ENCODE assay signal across 1 cellular context in the genomic region with DNA sequence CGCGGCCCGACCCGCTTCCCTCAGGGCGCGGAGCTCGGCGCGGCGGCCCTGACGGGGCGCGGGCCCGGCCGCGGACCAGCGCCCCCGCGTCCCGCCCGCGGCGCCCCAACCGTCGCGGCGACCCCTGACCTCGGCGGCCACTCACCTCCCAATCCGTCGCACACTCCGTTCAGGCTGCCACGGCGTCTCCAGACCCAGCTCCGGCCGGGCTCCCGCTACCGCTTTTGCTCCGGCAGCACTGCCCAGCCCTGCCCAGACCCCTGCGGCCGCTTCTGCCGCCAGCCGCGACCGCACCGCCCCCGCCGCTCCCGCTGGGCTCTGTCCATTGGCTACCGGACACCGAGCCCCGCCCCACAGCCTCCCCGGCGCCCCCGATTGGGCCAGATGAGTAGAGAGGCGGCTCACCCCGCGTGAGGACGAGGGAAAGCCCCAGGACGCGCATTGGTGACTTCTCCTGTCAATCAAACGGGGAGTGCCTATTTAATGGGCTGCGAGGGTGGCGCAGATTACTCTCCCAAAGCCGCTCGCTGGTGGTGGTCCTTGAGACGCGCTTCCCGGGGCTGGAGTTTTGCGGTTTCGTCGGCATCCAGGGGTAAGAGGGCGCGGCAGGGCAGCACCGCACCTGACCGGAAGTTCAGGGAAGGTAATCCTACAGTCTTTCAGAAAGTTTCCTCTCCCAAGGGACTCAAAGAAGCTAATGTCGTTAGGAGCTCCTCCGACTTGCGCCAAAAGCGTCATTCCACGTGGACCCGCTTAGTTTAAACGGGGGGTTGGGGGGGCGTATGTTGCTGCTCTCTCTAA.
TF ChIP-seq lines count a peak whose summit lies in the region.

A gene with protein sequence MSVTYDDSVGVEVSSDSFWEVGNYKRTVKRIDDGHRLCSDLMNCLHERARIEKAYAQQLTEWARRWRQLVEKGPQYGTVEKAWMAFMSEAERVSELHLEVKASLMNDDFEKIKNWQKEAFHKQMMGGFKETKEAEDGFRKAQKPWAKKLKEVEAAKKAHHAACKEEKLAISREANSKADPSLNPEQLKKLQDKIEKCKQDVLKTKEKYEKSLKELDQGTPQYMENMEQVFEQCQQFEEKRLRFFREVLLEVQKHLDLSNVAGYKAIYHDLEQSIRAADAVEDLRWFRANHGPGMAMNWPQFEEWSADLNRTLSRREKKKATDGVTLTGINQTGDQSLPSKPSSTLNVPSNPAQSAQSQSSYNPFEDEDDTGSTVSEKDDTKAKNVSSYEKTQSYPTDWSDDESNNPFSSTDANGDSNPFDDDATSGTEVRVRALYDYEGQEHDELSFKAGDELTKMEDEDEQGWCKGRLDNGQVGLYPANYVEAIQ (minus strand): TSS at position 274 of the 801 bp plus-strand sequence. CDS start 103,069 bp downstream, outside the sequence.

TF ChIP-seq in K562, 482 proteins besides CTCF, POLR2A, EP300 and RAD21 (continued from another document and continues in another):
- TF ChIP-seq, protein P1, sequence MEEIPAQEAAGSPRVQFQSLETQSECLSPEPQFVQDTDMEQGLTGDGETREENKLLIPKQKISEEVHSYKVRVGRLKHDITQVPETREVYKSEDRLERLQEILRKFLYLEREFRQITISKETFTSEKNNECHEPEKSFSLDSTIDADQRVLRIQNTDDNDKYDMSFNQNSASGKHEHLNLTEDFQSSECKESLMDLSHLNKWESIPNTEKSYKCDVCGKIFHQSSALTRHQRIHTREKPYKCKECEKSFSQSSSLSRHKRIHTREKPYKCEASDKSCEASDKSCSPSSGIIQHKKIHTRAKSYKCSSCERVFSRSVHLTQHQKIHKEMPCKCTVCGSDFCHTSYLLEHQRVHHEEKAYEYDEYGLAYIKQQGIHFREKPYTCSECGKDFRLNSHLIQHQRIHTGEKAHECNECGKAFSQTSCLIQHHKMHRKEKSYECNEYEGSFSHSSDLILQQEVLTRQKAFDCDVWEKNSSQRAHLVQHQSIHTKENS (CRISPR knock-in tag; IDR thresholded peaks at IDR 0.05), result no peak
- TF ChIP-seq ATF7 (IDR thresholded peaks at IDR 0.05), result peak; percentile 64
- no peak for TF ChIP-seq ZNF785 (CRISPR knock-in tag; IDR thresholded peaks at IDR 0.05)
- no peak for TF ChIP-seq NFIX (CRISPR knock-in tag; IDR thresholded peaks at IDR 0.05; ENCODE audit: low read depth)
- TF ChIP-seq ELF4 (CRISPR knock-in tag; IDR thresholded peaks at IDR 0.05), result no peak
- TF ChIP-seq NR1H2 (CRISPR knock-in tag; IDR thresholded peaks at IDR 0.05), result no peak
- peak; percentile 83 for TF ChIP-seq EGR1 (conservative IDR thresholded peaks at IDR 0.05)
- TF ChIP-seq SMARCB1 (IDR thresholded peaks at IDR 0.05; ENCODE audit: insufficient read length, low read depth), result no peak
- no peak for TF ChIP-seq ETV1 (tag; conservative IDR thresholded peaks at IDR 0.05; ENCODE audit: low read depth)
- no peak for TF ChIP-seq LARP7 (IDR thresholded peaks at IDR 0.05)
- peak; percentile 12 for TF ChIP-seq MEIS2 (IDR thresholded peaks at IDR 0.05; ENCODE audit: partially characterized antibody)
- no peak for TF ChIP-seq GATA2 (CRISPR knock-in tag; IDR thresholded peaks at IDR 0.05)
- no peak for TF ChIP-seq GATAD2A (IDR thresholded peaks at IDR 0.05)
- no peak for TF ChIP-seq RBBP5 (IDR thresholded peaks at IDR 0.05; ENCODE audit: borderline replicate concordance, insufficient read depth, low read length, poor library complexity, severe bottlenecking)
- TF ChIP-seq ZNF445 (CRISPR knock-in tag; IDR thresholded peaks at IDR 0.05; ENCODE audit: low read depth), result no peak
- TF ChIP-seq, protein P2, sequence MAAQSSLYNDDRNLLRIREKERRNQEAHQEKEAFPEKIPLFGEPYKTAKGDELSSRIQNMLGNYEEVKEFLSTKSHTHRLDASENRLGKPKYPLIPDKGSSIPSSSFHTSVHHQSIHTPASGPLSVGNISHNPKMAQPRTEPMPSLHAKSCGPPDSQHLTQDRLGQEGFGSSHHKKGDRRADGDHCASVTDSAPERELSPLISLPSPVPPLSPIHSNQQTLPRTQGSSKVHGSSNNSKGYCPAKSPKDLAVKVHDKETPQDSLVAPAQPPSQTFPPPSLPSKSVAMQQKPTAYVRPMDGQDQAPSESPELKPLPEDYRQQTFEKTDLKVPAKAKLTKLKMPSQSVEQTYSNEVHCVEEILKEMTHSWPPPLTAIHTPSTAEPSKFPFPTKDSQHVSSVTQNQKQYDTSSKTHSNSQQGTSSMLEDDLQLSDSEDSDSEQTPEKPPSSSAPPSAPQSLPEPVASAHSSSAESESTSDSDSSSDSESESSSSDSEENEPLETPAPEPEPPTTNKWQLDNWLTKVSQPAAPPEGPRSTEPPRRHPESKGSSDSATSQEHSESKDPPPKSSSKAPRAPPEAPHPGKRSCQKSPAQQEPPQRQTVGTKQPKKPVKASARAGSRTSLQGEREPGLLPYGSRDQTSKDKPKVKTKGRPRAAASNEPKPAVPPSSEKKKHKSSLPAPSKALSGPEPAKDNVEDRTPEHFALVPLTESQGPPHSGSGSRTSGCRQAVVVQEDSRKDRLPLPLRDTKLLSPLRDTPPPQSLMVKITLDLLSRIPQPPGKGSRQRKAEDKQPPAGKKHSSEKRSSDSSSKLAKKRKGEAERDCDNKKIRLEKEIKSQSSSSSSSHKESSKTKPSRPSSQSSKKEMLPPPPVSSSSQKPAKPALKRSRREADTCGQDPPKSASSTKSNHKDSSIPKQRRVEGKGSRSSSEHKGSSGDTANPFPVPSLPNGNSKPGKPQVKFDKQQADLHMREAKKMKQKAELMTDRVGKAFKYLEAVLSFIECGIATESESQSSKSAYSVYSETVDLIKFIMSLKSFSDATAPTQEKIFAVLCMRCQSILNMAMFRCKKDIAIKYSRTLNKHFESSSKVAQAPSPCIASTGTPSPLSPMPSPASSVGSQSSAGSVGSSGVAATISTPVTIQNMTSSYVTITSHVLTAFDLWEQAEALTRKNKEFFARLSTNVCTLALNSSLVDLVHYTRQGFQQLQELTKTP (IDR thresholded peaks at IDR 0.05; ENCODE audit: low read depth in 1 of 2, partially characterized antibody in 2 of 2), result no peak
- TF ChIP-seq TAL1 (IDR thresholded peaks at IDR 0.05), result no peak
- TF ChIP-seq, protein P3, sequence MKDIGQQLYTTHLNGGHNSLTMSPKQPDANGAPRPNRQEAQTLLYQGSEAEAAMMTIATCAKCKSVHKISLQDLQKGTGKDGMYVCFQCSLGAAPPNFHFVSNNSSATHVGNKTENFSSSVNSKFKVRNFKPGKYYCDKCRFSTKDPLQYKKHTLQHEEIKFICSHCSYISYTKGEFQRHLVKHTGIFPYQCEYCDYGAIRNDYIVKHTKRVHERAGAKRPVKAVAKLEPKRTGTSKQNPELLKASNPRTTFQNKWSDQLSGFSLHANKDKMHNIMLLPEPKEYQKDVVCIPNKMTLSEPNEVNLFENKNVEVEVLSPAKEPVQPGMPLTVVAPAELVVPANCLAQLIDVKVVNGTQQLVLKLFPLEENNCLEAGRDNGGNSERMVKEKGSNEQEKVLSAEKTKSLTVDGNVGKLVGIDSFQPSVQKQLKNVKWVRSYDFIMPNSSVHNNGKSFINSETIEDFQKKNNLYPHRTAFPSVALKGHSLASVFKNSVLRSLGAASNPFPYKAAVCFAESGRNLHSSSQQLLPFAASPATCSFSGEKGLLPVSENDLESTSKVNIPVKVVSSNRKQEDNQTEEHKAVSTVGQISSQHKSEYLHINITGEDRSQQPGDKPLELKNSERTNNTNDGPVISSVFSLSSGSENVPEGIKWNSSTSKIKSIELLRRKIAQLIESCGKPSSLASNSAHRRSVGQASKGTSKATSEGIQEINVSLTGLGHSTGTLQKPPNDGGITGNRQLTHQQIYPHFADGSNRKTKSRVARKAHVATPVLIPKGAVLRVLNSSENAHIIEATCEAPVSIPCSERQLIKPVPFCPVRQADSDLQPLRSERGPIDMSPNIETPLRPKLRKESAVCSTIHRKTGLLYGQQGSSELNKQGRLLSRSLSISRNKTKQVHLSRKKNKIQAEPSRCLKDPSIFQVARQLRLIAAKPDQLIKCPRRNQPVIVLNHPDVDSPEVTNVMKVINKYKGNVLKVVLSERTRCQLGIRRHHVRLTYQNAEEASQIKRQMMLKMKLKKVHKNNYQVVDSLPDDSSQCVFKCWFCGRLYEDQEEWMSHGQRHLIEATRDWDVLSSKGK (CRISPR knock-in tag; IDR thresholded peaks at IDR 0.05), result no peak
- TF ChIP-seq, protein P4, sequence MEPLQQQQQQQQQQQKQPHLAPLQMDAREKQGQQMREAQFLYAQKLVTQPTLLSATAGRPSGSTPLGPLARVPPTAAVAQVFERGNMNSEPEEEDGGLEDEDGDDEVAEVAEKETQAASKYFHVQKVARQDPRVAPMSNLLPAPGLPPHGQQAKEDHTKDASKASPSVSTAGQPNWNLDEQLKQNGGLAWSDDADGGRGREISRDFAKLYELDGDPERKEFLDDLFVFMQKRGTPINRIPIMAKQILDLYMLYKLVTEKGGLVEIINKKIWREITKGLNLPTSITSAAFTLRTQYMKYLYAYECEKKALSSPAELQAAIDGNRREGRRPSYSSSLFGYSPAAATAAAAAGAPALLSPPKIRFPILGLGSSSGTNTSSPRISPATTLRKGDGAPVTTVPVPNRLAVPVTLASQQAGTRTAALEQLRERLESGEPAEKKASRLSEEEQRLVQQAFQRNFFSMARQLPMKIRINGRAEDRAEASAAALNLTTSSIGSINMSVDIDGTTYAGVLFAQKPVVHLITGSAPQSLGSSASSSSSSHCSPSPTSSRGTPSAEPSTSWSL (CRISPR knock-in tag; IDR thresholded peaks at IDR 0.05; ENCODE audit: borderline replicate concordance), result no peak
- TF ChIP-seq SREBF1 (IDR thresholded peaks at IDR 0.05; ENCODE audit: borderline replicate concordance, low read depth, low read length), result no peak
- no peak for TF ChIP-seq ZNF263 (CRISPR knock-in tag; IDR thresholded peaks at IDR 0.05; ENCODE audit: borderline replicate concordance)
- no peak for TF ChIP-seq CHD4 (IDR thresholded peaks at IDR 0.05; ENCODE audit: insufficient read depth, insufficient replicate concordance, low read depth, low read length, poor library complexity, severe bottlenecking)
- TF ChIP-seq OTX1 (CRISPR knock-in tag; IDR thresholded peaks at IDR 0.05), result no peak
- no peak for TF ChIP-seq ZNF780A (CRISPR knock-in tag; IDR thresholded peaks at IDR 0.05)
- TF ChIP-seq, protein P5, sequence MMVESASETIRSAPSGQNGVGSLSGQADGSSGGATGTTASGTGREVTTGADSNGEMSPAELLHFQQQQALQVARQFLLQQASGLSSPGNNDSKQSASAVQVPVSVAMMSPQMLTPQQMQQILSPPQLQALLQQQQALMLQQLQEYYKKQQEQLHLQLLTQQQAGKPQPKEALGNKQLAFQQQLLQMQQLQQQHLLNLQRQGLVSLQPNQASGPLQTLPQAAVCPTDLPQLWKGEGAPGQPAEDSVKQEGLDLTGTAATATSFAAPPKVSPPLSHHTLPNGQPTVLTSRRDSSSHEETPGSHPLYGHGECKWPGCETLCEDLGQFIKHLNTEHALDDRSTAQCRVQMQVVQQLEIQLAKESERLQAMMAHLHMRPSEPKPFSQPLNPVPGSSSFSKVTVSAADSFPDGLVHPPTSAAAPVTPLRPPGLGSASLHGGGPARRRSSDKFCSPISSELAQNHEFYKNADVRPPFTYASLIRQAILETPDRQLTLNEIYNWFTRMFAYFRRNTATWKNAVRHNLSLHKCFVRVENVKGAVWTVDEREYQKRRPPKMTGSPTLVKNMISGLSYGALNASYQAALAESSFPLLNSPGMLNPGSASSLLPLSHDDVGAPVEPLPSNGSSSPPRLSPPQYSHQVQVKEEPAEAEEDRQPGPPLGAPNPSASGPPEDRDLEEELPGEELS (CRISPR knock-in tag; IDR thresholded peaks at IDR 0.05; ENCODE audit: borderline replicate concordance), result no peak
- TF ChIP-seq PHF8 (IDR thresholded peaks at IDR 0.05; ENCODE audit: borderline replicate concordance, low read length), result peak; percentile 99
- TF ChIP-seq MAFF (IDR thresholded peaks at IDR 0.05; ENCODE audit: low read length), result no peak
- TF ChIP-seq, protein P6, sequence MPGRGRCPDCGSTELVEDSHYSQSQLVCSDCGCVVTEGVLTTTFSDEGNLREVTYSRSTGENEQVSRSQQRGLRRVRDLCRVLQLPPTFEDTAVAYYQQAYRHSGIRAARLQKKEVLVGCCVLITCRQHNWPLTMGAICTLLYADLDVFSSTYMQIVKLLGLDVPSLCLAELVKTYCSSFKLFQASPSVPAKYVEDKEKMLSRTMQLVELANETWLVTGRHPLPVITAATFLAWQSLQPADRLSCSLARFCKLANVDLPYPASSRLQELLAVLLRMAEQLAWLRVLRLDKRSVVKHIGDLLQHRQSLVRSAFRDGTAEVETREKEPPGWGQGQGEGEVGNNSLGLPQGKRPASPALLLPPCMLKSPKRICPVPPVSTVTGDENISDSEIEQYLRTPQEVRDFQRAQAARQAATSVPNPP (IDR thresholded peaks at IDR 0.05; ENCODE audit: borderline replicate concordance, insufficient read depth, insufficient read length), result no peak
- TF ChIP-seq ZNF121 (CRISPR knock-in tag; conservative IDR thresholded peaks at IDR 0.05), result no peak
- TF ChIP-seq KAT7 (CRISPR knock-in tag; IDR thresholded peaks at IDR 0.05; ENCODE audit: borderline replicate concordance), result no peak
- TF ChIP-seq POLR2H (tag; IDR thresholded peaks at IDR 0.05; ENCODE audit: low read depth), result peak; percentile 89
- peak; percentile 56; the same call in 1 of the 2 replicates for TF ChIP-seq HNRNPL (IDR thresholded peaks at IDR 0.05; ENCODE audit: low read depth, low read length)
- TF ChIP-seq ARHGAP35 (IDR thresholded peaks at IDR 0.05; ENCODE audit: partially characterized antibody), result no peak
- TF ChIP-seq, protein P7, sequence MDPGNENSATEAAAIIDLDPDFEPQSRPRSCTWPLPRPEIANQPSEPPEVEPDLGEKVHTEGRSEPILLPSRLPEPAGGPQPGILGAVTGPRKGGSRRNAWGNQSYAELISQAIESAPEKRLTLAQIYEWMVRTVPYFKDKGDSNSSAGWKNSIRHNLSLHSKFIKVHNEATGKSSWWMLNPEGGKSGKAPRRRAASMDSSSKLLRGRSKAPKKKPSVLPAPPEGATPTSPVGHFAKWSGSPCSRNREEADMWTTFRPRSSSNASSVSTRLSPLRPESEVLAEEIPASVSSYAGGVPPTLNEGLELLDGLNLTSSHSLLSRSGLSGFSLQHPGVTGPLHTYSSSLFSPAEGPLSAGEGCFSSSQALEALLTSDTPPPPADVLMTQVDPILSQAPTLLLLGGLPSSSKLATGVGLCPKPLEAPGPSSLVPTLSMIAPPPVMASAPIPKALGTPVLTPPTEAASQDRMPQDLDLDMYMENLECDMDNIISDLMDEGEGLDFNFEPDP (CRISPR knock-in tag; IDR thresholded peaks at IDR 0.05), result no peak
- peak; percentile 80 for TF ChIP-seq SP2 (IDR thresholded peaks at IDR 0.05; ENCODE audit: extremely low read depth, low read depth, low read length, poor library complexity, severe bottlenecking)
- no peak for TF ChIP-seq ILK (tag; IDR thresholded peaks at IDR 0.05; ENCODE audit: borderline replicate concordance, low read depth)
- no peak for TF ChIP-seq ZNF224 (CRISPR knock-in tag; IDR thresholded peaks at IDR 0.05)
- TF ChIP-seq, protein P8, sequence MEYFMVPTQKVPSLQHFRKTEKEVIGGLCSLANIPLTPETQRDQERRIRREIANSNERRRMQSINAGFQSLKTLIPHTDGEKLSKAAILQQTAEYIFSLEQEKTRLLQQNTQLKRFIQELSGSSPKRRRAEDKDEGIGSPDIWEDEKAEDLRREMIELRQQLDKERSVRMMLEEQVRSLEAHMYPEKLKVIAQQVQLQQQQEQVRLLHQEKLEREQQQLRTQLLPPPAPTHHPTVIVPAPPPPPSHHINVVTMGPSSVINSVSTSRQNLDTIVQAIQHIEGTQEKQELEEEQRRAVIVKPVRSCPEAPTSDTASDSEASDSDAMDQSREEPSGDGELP (CRISPR knock-in tag; IDR thresholded peaks at IDR 0.05; ENCODE audit: borderline replicate concordance), result no peak; the same call in 1 of the 2 replicates
- TF ChIP-seq SMARCC2 (IDR thresholded peaks at IDR 0.05; ENCODE audit: low read depth), result no peak
